9 cellular contexts compared by ENCODE assay signal in genomic region chr1:157992813-157993178, GRCh38. TPM values are rescaled to one million over a fixed set of nuclear protein-coding genes. Genes with fewer than 3 reads are reported as not detected.
DNase-seq lines count a peak whose midpoint lies in the region; ATAC-seq and TF ChIP-seq lines count a peak whose summit lies in the region.
"Had no signal": no experiment of that assay in that cellular context is flagged by ENCODE, and none has a peak within 500 bp of the region (broad histone marks: within the 10 kb centered on the region; RNA-seq: fewer than 3 reads in every experiment).

No MANE protein-coding gene starts in this region.

- H3K36me3 ChIP-seq in HUES6 (ENCODE audit: control insufficient read depth, insufficient read depth, low read length) (0 out of 2 replicates have a peak, but pooled peaks cover 3% of the 10 kb centered on the region), iPS DF 6.9 (ENCODE audit: control insufficient read depth, insufficient read depth, low read length) (no peaks in the 10 kb centered on the region), spleen (no peaks in the 10 kb centered on the region)

- H3K27ac Mint-ChIP-seq in activated naive CD8-positive, alpha-beta T cell treated with anti-CD3 and anti-CD28 coated beads for 36 hours = no peak overlapping the region

- intact Hi-C loops in spleen (cut with DNase I; ENCODE audit: low total_unique reads) = loop anchor here (5.0 kb wide), 1 partner anchor 95 kb away; no protein-coding TSS in a partner anchor

- TF ChIP-seq POLR2A in spleen (IDR thresholded peaks at IDR 0.05) = no peak

- peak overlapping the region; percentile 69 for H3K4me3 Mint-ChIP-seq in activated naive CD8-positive, alpha-beta T cell treated with anti-CD3 and anti-CD28 coated beads for 36 hours

- H3K27ac ChIP-seq in HUES6 (ENCODE audit: low read depth, low read length) (no peak overlapping the region; the same call in 1 of the 2 replicates), iPS DF 6.9 (ENCODE audit: low read length) (no peak overlapping the region), spleen (peak overlapping the region in 4 of 8 donors; percentile 81 to 83 (median 82))

- no peak for ATAC-seq in HG03139 (IDR thresholded peaks at IDR 0.05; ENCODE audit: unreplicated experiment)

- DNase-seq in activated naive CD8-positive, alpha-beta T cell treated with anti-CD3 and anti-CD28 coated beads for 36 hours = no peak
- DNase-seq in iPS DF 6.9 (ENCODE audit: low read depth, low spot score) = no peak
- DNase-seq in spleen = no peak
- no peak for DNase-seq in NCI-H2107 treated with DMSO at 0.1 percent for 48 hours (lab: John Stamatoyannopoulos, UW; ENCODE audit: unreplicated experiment)
- no peak for DNase-seq in activated T-cell treated with anti-CD3 and anti-CD28 coated beads for 4 hours
- no peak for DNase-seq in medulla oblongata (ENCODE audit: extremely low spot score)
- DNase-seq: T-helper 1 cell had no signal

- H3K36me3 Mint-ChIP-seq in activated naive CD8-positive, alpha-beta T cell treated with anti-CD3 and anti-CD28 coated beads for 36 hours = peaks cover 1% of the 10 kb centered on the region

- H3K9me3 Mint-ChIP-seq in activated naive CD8-positive, alpha-beta T cell treated with anti-CD3 and anti-CD28 coated beads for 36 hours = no peaks in the 10 kb centered on the region

- no peaks in the 10 kb centered on the region for H3K9me3 ChIP-seq in HUES6 (ENCODE audit: control insufficient read depth, insufficient read depth, low read depth, low read length)
- no peaks in the 10 kb centered on the region for H3K9me3 ChIP-seq in iPS DF 6.9 (ENCODE audit: control insufficient read depth, insufficient read depth, low read length)
- H3K9me3 ChIP-seq in spleen = no peaks in the 10 kb centered on the region

- H3K9ac ChIP-seq in HUES6 (ENCODE audit: low read length) = peak overlapping the region; percentile 76

- WGBS in iPS DF 6.9 (ENCODE audit: insufficient coverage, insufficient read length) = no CpG with 5 or more reads among the region's 8 CpGs
- WGBS in spleen, 5 donors = 2 to 12% (median 5%) methylated on average over 8 of the region's 8 CpGs

- no peak for TF ChIP-seq CTCF in spleen (IDR thresholded peaks at IDR 0.05 in 8 of 11, conservative IDR thresholded peaks at IDR 0.05 in 3 of 11)

- H3K4me1 ChIP-seq in HUES6 (ENCODE audit: control insufficient read depth, insufficient read depth, low read length) (peaks cover 33% of the 10 kb centered on the region), iPS DF 6.9 (ENCODE audit: control insufficient read depth, insufficient read depth, low read length) (peaks cover 20% of the 10 kb centered on the region), spleen (peaks cover 0 to 31% (median 19%) of the 10 kb centered on the region in 6 donors)

- H3K4me3 ChIP-seq in HUES6 (ENCODE audit: low read depth, low read length) (peak overlapping the region; percentile 79), iPS DF 6.9 (ENCODE audit: low read length) (peak overlapping the region; percentile 86; the same call in 1 of the 2 replicates), spleen (peak overlapping the region in 5 of 8 donors; percentile 38 to 77 (median 50))

- peaks cover 51% of the 10 kb centered on the region for H3K27me3 Mint-ChIP-seq in activated naive CD8-positive, alpha-beta T cell treated with anti-CD3 and anti-CD28 coated beads for 36 hours

- peaks cover 6% of the 10 kb centered on the region for H3K4me1 Mint-ChIP-seq in activated naive CD8-positive, alpha-beta T cell treated with anti-CD3 and anti-CD28 coated beads for 36 hours

- H3K27me3 ChIP-seq in HUES6 (ENCODE audit: control insufficient read depth, insufficient read depth, low read length) (peaks cover 4% of the 10 kb centered on the region; the same call in 1 of the 2 replicates), iPS DF 6.9 (ENCODE audit: control insufficient read depth, insufficient read depth, low read length) (no peaks in the 10 kb centered on the region), spleen (replicated peaks in 1 of 7) (peaks cover 0 to 50% (median 24%) of the 10 kb centered on the region in 7 donors)

RNA-seq across cellular contexts. Expression of gene KIRREL1, which starts 0.6 kb away (rescaled TPM):
- total RNA-seq in activated naive CD8-positive, alpha-beta T cell treated with anti-CD3 and anti-CD28 coated beads for 36 hours = under 1 TPM; 0.10 to 0.16 TPM
- total RNA-seq in spleen = 10 to 100 TPM; 14.0 to 50.9 (median 24.5) TPM
- polyA plus RNA-seq in spleen = 1 to 10 TPM; 1.4 to 3.9 (median 1.7) TPM

Comparison
In these comparisons a context has a peak if more than half of its experiments do, and no peak if none do; other contexts are left out.
1. RNA of gene KIRREL1, which starts 0.6 kb away (total RNA-seq): 14.0 to 50.9 TPM in spleen; 0.10 to 0.16 TPM in activated naive CD8-positive, alpha-beta T cell treated with anti-CD3 and anti-CD28 coated beads for 36 hours; every median in the first group is over 10 times any median in the second.
2. Peak in every context shown above with its lines, with median percentiles within 50 percentile points of each other: H3K4me3 ChIP-seq.